Comparison of ENCODE assay signal across 22 cellular contexts in the genomic region with DNA sequence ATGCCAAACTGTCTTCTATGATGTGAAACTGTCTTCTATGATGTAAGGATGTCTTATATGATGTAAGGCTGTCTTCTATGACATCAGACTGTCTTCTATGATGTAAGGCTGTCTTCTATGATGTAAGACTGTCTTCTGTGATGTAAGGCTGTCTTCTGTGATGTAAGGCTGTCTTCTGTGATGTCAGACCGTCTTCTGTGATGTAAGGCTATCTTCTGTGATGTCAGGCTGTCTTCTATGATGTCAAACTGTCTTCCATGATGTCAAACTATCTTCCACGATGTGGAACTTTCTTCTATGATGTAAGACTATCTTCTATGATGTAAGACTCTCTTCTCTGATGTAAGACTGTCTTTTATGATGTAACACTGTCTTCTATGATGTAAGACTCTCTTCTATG.
"Had no signal": no experiment of that assay in that cellular context is flagged by ENCODE, and none has a peak within 500 bp of the region (broad histone marks: within the 10 kb centered on the region; RNA-seq: fewer than 3 reads in every experiment).

No MANE protein-coding gene starts in this region.

- DNase-seq: activated CD4-positive, alpha-beta T cell treated with anti-CD3 and anti-CD28 coated beads, Interleukin-2, amount 10 ng/mL, durations not matched to agents 24 days and 14 days; activated CD8-positive, alpha-beta memory T cell treated with anti-CD3 and anti-CD28 coated beads, Interleukin-2, amount 10 ng/mL, durations not matched to agents 7 days and 5 days; activated CD8-positive, alpha-beta T cell treated with anti-CD3 and anti-CD28 coated beads for 36 hours; activated effector memory CD4-positive, alpha-beta T cell treated with anti-CD3 and anti-CD28 coated beads, Interleukin-2, amount 50 U/mL, for 16 hours; activated naive CD4-positive, alpha-beta T cell treated with anti-CD3 and anti-CD28 coated beads, Interleukin-2, amount 50 U/mL, for 16 hours; activated T-cell treated with anti-CD3 and anti-CD28 coated beads for 4 hours; brain microvascular endothelial cell; caudate nucleus; dermis blood vessel endothelial cell; effector CD8-positive, alpha-beta T cell; hippocampal formation; left ventricle myocardium inferior; naive thymus-derived CD8-positive, alpha-beta T cell; stimulated activated CD4-positive, alpha-beta T cell treated with anti-CD3 and anti-CD28 coated beads, Interleukin-4, amount 100 ng/mL, for 1 hour; stimulated activated naive CD8-positive, alpha-beta T cell treated with anti-CD3 and anti-CD28 coated beads, Interleukin-15, Interleukin-2, amounts not matched to agents 100 U/mL and 50 U/mL, for 24 hours had no signal

- ATAC-seq: activated CD4-positive, CD25-positive, alpha-beta regulatory T cell treated with anti-CD3 and anti-CD28 coated beads, Interleukin-2, amount 50 U/mL, for 24 hours; activated CD8-positive, alpha-beta memory T cell treated with anti-CD3 and anti-CD28 coated beads, Interleukin-2, amount 10 ng/mL, durations not matched to agents 7 days and 5 days; activated CD8-positive, alpha-beta T cell treated with anti-CD3 and anti-CD28 coated beads for 36 hours; gastrocnemius medialis; naive thymus-derived CD8-positive, alpha-beta T cell; stimulated activated naive CD8-positive, alpha-beta T cell treated with anti-CD3 and anti-CD28 coated beads, Interleukin-15, Interleukin-2, amounts not matched to agents 100 U/mL and 50 U/mL, for 24 hours had no signal

- H3K36me3 ChIP-seq: brain microvascular endothelial cell, gastrocnemius medialis, neural progenitor cell had no signal

- H3K4me3 Mint-ChIP-seq: activated CD4-positive, alpha-beta T cell treated with anti-CD3 and anti-CD28 coated beads, Interleukin-2, amount 10 ng/mL, durations not matched to agents 24 days and 14 days; activated CD8-positive, alpha-beta memory T cell treated with anti-CD3 and anti-CD28 coated beads, Interleukin-2, amount 10 ng/mL, durations not matched to agents 7 days and 5 days; activated CD8-positive, alpha-beta T cell treated with anti-CD3 and anti-CD28 coated beads for 36 hours; naive thymus-derived CD8-positive, alpha-beta T cell; neural progenitor cell had no signal

- H3K27me3 ChIP-seq: ascending aorta, brain microvascular endothelial cell, gastrocnemius medialis, neural progenitor cell, spleen, upper lobe of left lung had no signal

- H3K27ac Mint-ChIP-seq: activated CD4-positive, alpha-beta T cell treated with anti-CD3 and anti-CD28 coated beads, Interleukin-2, amount 10 ng/mL, durations not matched to agents 24 days and 14 days; activated CD8-positive, alpha-beta memory T cell treated with anti-CD3 and anti-CD28 coated beads, Interleukin-2, amount 10 ng/mL, durations not matched to agents 7 days and 5 days; activated CD8-positive, alpha-beta T cell treated with anti-CD3 and anti-CD28 coated beads for 36 hours; naive thymus-derived CD8-positive, alpha-beta T cell; neural progenitor cell had no signal

- H3K9me3 Mint-ChIP-seq: neural progenitor cell had no signal

- H2AFZ ChIP-seq: neural progenitor cell had no signal

- H3K4me2 ChIP-seq: neural progenitor cell had no signal

- H3K4me1 ChIP-seq: neural progenitor cell had no signal

- H3K9me3 ChIP-seq: ascending aorta, gastrocnemius medialis, left ventricle myocardium inferior, upper lobe of left lung had no signal

- H3K4me3 ChIP-seq: ascending aorta, gastrocnemius medialis, left ventricle myocardium inferior, neural progenitor cell, spleen, upper lobe of left lung had no signal

- H3K36me3 Mint-ChIP-seq: naive thymus-derived CD8-positive, alpha-beta T cell; neural progenitor cell had no signal

- H3K27ac ChIP-seq: ascending aorta, brain microvascular endothelial cell, neural progenitor cell, spleen, upper lobe of left lung, VCaP had no signal

- H3K9ac ChIP-seq: neural progenitor cell had no signal
